12 cellular contexts compared by ENCODE assay signal in genomic region chr20:62797671-62798532, GRCh38. TPM values are rescaled to one million over a fixed set of nuclear protein-coding genes. Genes with fewer than 3 reads are reported as not detected.
DNase-seq lines count a peak whose midpoint lies in the region; ATAC-seq and TF ChIP-seq lines count a peak whose summit lies in the region.
"Had no signal": no experiment of that assay in that cellular context is flagged by ENCODE, and none has a peak within 500 bp of the region (broad histone marks: within the 10 kb centered on the region; RNA-seq: fewer than 3 reads in every experiment).

No MANE protein-coding gene starts in this region.

- TF ChIP-seq RAD21 in HCT116 (IDR thresholded peaks at IDR 0.05; ENCODE audit: low read depth): no peak

- H3K4me3 ChIP-seq in A673 (ENCODE audit: low read depth, low read length, poor library complexity, severe bottlenecking) (peak overlapping the region; percentile 45), HCT116 (replicated peaks in 1 of 2; ENCODE audit: low read depth in 1 of 2, low read length in 2 of 2) (peak overlapping the region; percentile 62 to 73), mucosa of rectum (ENCODE audit: low read length in 2 of 2) (peak overlapping the region in 1 of 2 donors; percentile 3)

- H3K9me2 ChIP-seq in HCT116 (ENCODE audit: insufficient read depth): no peaks in the 10 kb centered on the region

- POLR2A ChIA-PET in A673 (lab: Charles Lee; ENCODE audit: low non-redundant PET) (no interaction called here), HCT116 (lab: Charles Lee) (no interaction called here)

- no peaks in the 10 kb centered on the region for H3K27me3 ChIP-seq in A673 (replicated peaks; ENCODE audit: insufficient read depth, low read depth, low read length, poor library complexity)
- no peaks in the 10 kb centered on the region for H3K27me3 ChIP-seq in HCT116 (ENCODE audit: insufficient read depth, low read length)
- H3K27me3 ChIP-seq in mucosa of rectum (ENCODE audit: control insufficient read depth in 2 of 2, insufficient read depth in 2 of 2, low read length in 2 of 2): no peaks in the 10 kb centered on the region

- TF ChIP-seq CTCF in A673 (conservative IDR thresholded peaks at IDR 0.05; ENCODE audit: low read depth, low read length): no peak
- TF ChIP-seq CTCF in HCT116 (IDR thresholded peaks at IDR 0.05 in 2 of 3, conservative IDR thresholded peaks at IDR 0.05 in 1 of 3; ENCODE audit: borderline replicate concordance in 1 of 3, insufficient read depth in 1 of 3, low read depth in 2 of 3, low read length in 2 of 3): no peak

- no peak for TF ChIP-seq POLR2A in HCT116 (IDR thresholded peaks at IDR 0.05; ENCODE audit: borderline replicate concordance, extremely low read depth, insufficient read depth, insufficient read length)

- H3K9me3 ChIP-seq in A673 (ENCODE audit: low read depth, low read length, poor library complexity, severe bottlenecking): no peaks in the 10 kb centered on the region
- no peaks in the 10 kb centered on the region for H3K9me3 ChIP-seq in HCT116 (ENCODE audit: control insufficient read depth in 1 of 2, insufficient read depth in 1 of 2, low read depth in 1 of 2, low read length in 2 of 2)
- no peaks in the 10 kb centered on the region for H3K9me3 ChIP-seq in mucosa of rectum (ENCODE audit: control insufficient read depth in 2 of 2, low read length in 2 of 2)

- DNase-seq in A673 (ENCODE audit: low spot score): no peak
- DNase-seq in HCT116 (ENCODE audit: low read depth, low spot score): no peak
- DNase-seq in ecto neural progenitor cell (ENCODE audit: low spot score): no peak
- no peak for DNase-seq in stimulated activated CD4-positive, alpha-beta T cell treated with anti-CD3 and anti-CD28 coated beads, Interleukin-4, amount 100 ng/mL, for 4 hours
- DNase-seq: NCI-H524 treated with DMSO at 0.1 percent for 48 hours; stimulated activated naive CD4-positive, alpha-beta T cell treated with Interleukin-2 at 50 U/mL for 16 hours had no signal

- peaks cover 37% of the 10 kb centered on the region for H3K36me3 ChIP-seq in A673 (ENCODE audit: insufficient read depth, low read length, poor library complexity, severe bottlenecking)
- H3K36me3 ChIP-seq in HCT116 (ENCODE audit: control insufficient read depth in 1 of 2, insufficient read depth in 2 of 2, low read length in 2 of 2): peaks cover 19 to 37% of the 10 kb centered on the region in 2 experiments; a peak in 3 of 4 replicates
- peaks cover 16% of the 10 kb centered on the region in 2 donors for H3K36me3 ChIP-seq in mucosa of rectum (ENCODE audit: control insufficient read depth in 2 of 2, insufficient read depth in 2 of 2, low read length in 2 of 2)

- BruUV-seq in A673 (replicated peaks; lab: Mats Ljungman, UMichigan) (no TSS peak), HCT116 (replicated peaks; lab: Mats Ljungman, UMichigan) (no TSS peak)

- peak overlapping the region; percentile 96 for H3K4me2 ChIP-seq in HCT116 (ENCODE audit: low read length)

- H3K9ac ChIP-seq in HCT116 (ENCODE audit: low read length) (peak overlapping the region; percentile 65), mucosa of rectum (ENCODE audit: low read depth in 1 of 2, low read length in 2 of 2) (peak overlapping the region; percentile 32 to 67)

- H3K27ac ChIP-seq in A673 (ENCODE audit: low read depth, low read length, poor library complexity, severe bottlenecking) (peak overlapping the region; percentile 45), HCT116 (ENCODE audit: low read depth, low read length) (peak overlapping the region; percentile 90), angular gyrus (ENCODE audit: low read depth, low read length) (peak overlapping the region; percentile 68), mucosa of rectum (ENCODE audit: low read depth in 2 of 2, low read length in 2 of 2) (peak overlapping the region; percentile 79 to 84)

- RAD21 ChIA-PET in HCT116 (lab: Charles Lee; ENCODE audit: low non-redundant PET in 1 of 2, low total read pairs in 2 of 2, uncharacterized antibody in 2 of 2, unreplicated experiment in 2 of 2): no interaction called here

- no peak overlapping the region for H2AFZ ChIP-seq in HCT116 (ENCODE audit: low read depth, low read length, poor library complexity, severe bottlenecking)

- ATAC-seq in HCT116 (no peak), GM21723 (IDR thresholded peaks at IDR 0.05; ENCODE audit: unreplicated experiment) (no peak), GM18868 (IDR thresholded peaks at IDR 0.05; ENCODE audit: unreplicated experiment) (no peak)
- ATAC-seq: esophagus mucosa had no signal

- H3K4me1 ChIP-seq in A673 (ENCODE audit: insufficient read depth, low read length, poor library complexity, severe bottlenecking) (peaks cover 21% of the 10 kb centered on the region), HCT116 (ENCODE audit: control insufficient read depth in 1 of 2, insufficient read depth in 2 of 2, low read length in 2 of 2) (peaks cover 17 to 46% of the 10 kb centered on the region in 2 experiments), mucosa of rectum (ENCODE audit: control insufficient read depth in 2 of 2, insufficient read depth in 2 of 2, low read length in 2 of 2) (peaks cover 36 to 38% of the 10 kb centered on the region in 2 donors)

- intact Hi-C loops in A673 (cut with micrococcal nuclease; ENCODE audit: unreplicated experiment): no loop called here
- intact Hi-C loops in HCT116 (cut with micrococcal nuclease): no loop called here

- H3K79me2 ChIP-seq in HCT116 (ENCODE audit: insufficient read depth, low read length): peaks cover 25% of the 10 kb centered on the region

- no peaks in the 10 kb centered on the region for H4K20me1 ChIP-seq in HCT116 (ENCODE audit: insufficient read depth)

- CTCF ChIA-PET in A673 (lab: Charles Lee): no interaction called here
- CTCF ChIA-PET in HCT116 (lab: Charles Lee): no interaction called here

TF ChIP-seq in HCT116, 20 proteins besides CTCF, POLR2A, EP300 and RAD21 (continues in another document):
- TF ChIP-seq FOSL1 (IDR thresholded peaks at IDR 0.05; ENCODE audit: low read depth): no peak
- TF ChIP-seq POLR2AphosphoS5 (IDR thresholded peaks at IDR 0.05; ENCODE audit: low read depth, low read length): no peak
- no peak for TF ChIP-seq CEBPB (IDR thresholded peaks at IDR 0.05; ENCODE audit: low read depth)
- no peak for TF ChIP-seq ZBTB33 (IDR thresholded peaks at IDR 0.05; ENCODE audit: extremely low read depth, insufficient replicate concordance, low read length)
- no peak for TF ChIP-seq ATF3 (IDR thresholded peaks at IDR 0.05)
- no peak for TF ChIP-seq TCF7L2 (IDR thresholded peaks at IDR 0.05; ENCODE audit: borderline replicate concordance, extremely low read depth, insufficient read depth, insufficient read length)
- TF ChIP-seq JUND (IDR thresholded peaks at IDR 0.05): no peak
- TF ChIP-seq SP1 (IDR thresholded peaks at IDR 0.05; ENCODE audit: low read depth): no peak
- no peak for TF ChIP-seq MAX (IDR thresholded peaks at IDR 0.05)
- no peak for TF ChIP-seq YY1 (IDR thresholded peaks at IDR 0.05; ENCODE audit: extremely low read depth, insufficient replicate concordance, low read depth, low read length)
- TF ChIP-seq ELF1 (IDR thresholded peaks at IDR 0.05; ENCODE audit: borderline replicate concordance, low read depth): no peak

RNA-seq across cellular contexts. Expression of gene MRGBP, which starts 1.6 kb away (rescaled TPM):
- total RNA-seq in A673 (2021) (26.5 and 27.9 TPM in 2 replicates), HCT116 (2021; ENCODE audit: unreplicated experiment) (33.8 TPM)
- polyA plus RNA-seq in HCT116 (2012): 28.7 and 30.0 TPM in 2 replicates

RNA-seq across cellular contexts. Expression of gene OGFR, which starts 6.7 kb away (rescaled TPM):
- total RNA-seq in A673 (2021) (46.1 and 47.7 TPM in 2 replicates), HCT116 (2021; ENCODE audit: unreplicated experiment) (73.6 TPM)
- 59.4 and 59.5 TPM in 2 replicates for polyA plus RNA-seq in HCT116 (2012)

RNA-seq across cellular contexts. Expression of gene COL9A3, which starts 18.9 kb away (rescaled TPM):
- total RNA-seq in A673 (2021): 8.4 and 11.7 TPM in 2 replicates
- 29.7 TPM for total RNA-seq in HCT116 (2021; ENCODE audit: unreplicated experiment)
- polyA plus RNA-seq in HCT116 (2012): 15.9 and 20.7 TPM in 2 replicates
- total RNA-seq: activated CD8-positive, alpha-beta memory T cell treated with anti-CD3 and anti-CD28 coated beads for 36 hours had no signal
